Comparison of ENCODE assay signal across 9 cellular contexts in the genomic region with DNA sequence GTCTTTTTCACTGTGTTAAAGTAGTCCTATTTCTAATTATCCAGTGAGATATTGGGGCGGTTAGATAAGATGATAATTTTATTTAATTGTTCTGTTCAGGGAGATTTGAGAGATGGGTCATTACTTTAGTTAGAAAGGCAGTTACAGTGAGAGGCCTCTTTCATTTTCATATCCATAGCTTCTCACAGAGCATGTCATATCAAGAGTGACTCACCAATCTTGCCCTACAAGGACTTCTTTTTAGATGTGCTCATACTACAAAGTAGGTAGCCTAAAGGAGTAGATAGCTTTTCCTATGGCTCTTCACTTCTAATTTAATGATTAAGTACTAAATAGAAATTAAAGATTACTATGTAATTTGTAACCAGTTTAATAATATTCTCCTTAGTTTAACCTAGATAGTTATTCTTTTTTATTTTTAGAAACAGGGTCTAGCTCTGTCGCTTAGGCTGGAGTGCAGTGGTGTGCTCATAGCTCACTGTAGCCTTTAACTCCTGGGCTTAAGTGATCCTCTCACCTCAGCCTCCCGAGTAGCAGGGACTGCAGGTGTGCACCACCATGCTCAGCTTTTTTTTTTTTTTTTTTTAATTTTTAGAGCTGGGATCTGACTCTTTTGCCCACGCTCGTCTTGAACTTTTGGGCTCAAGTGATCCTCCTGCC.
A peak's percentile ranks its signal among the peaks of the same experiment; 100 is the strongest.
DNase-seq lines count a peak whose midpoint lies in the region; ATAC-seq and TF ChIP-seq lines count a peak whose summit lies in the region.
"Had no signal": no experiment of that assay in that cellular context is flagged by ENCODE, and none has a peak within 500 bp of the region (broad histone marks: within the 10 kb centered on the region; RNA-seq: fewer than 3 reads in every experiment).

No MANE protein-coding gene starts in this region.

- H3K4me3 Mint-ChIP-seq in activated T-cell treated with anti-CD3 and anti-CD28 coated beads, Interleukin-2, amount 50 U/mL, for 4 hours = no peak overlapping the region
- no peak overlapping the region for H3K4me3 Mint-ChIP-seq in activated T-cell treated with anti-CD3 and anti-CD28 coated beads, Interleukin-2, amount 50 U/mL, for 24 hours
- H3K4me3 Mint-ChIP-seq in stimulated activated naive CD8-positive, alpha-beta T cell treated with anti-CD3 and anti-CD28 coated beads, Interleukin-15, Interleukin-2, amounts not matched to agents 100 ng/mL and 50 ng/mL, for 24 hours = peak overlapping the region; percentile 25

- H3K9me2 ChIP-seq in SK-N-SH = no peaks in the 10 kb centered on the region

- H3K27me3 ChIP-seq in SK-N-SH (ENCODE audit: insufficient read depth) (no peaks in the 10 kb centered on the region), ovary (no peaks in the 10 kb centered on the region)

- TF ChIP-seq RAD21 in SK-N-SH (IDR thresholded peaks at IDR 0.05; ENCODE audit: low read length) = no peak

- H3K4me1 ChIP-seq in SK-N-SH (ENCODE audit: control insufficient read depth in 1 of 2, insufficient read depth in 2 of 2, low read depth in 1 of 2, low read length in 1 of 2) = no peaks in the 10 kb centered on the region; a peak in 1 of 4 replicates
- H3K4me1 ChIP-seq in ovary (ENCODE audit: insufficient read depth) = no peaks in the 10 kb centered on the region

- H3K27ac ChIP-seq in SK-N-SH (ENCODE audit: low read depth in 2 of 2, low read length in 1 of 2) (no peak overlapping the region; a peak in 1 of 4 replicates), ovary (no peak overlapping the region)
- H3K27ac ChIP-seq: C4-2B had no signal

- H3K9me3 Mint-ChIP-seq in activated T-cell treated with anti-CD3 and anti-CD28 coated beads, Interleukin-2, amount 50 U/mL, for 4 hours = peaks cover 8% of the 10 kb centered on the region
- H3K9me3 Mint-ChIP-seq in activated T-cell treated with anti-CD3 and anti-CD28 coated beads, Interleukin-2, amount 50 U/mL, for 24 hours = no peaks in the 10 kb centered on the region
- H3K9me3 Mint-ChIP-seq in stimulated activated naive CD8-positive, alpha-beta T cell treated with anti-CD3 and anti-CD28 coated beads, Interleukin-15, Interleukin-2, amounts not matched to agents 100 ng/mL and 50 ng/mL, for 24 hours = no peaks in the 10 kb centered on the region

- TF ChIP-seq POLR2A in ovary (IDR thresholded peaks at IDR 0.05) = no peak

- H3K9ac ChIP-seq in SK-N-SH = no peak overlapping the region

- DNase-seq in activated T-cell treated with anti-CD3 and anti-CD28 coated beads, Interleukin-2, amount 50 U/mL, for 4 hours = no peak
- no peak for DNase-seq in activated T-cell treated with anti-CD3 and anti-CD28 coated beads, Interleukin-2, amount 50 U/mL, for 24 hours
- no peak for DNase-seq in SK-N-SH
- no peak for DNase-seq in ovary
- DNase-seq in activated T-cell treated with anti-CD3 and anti-CD28 coated beads, Interleukin-2, amount 50 U/mL, for 48 hours = no peak

- 82% methylated on average over 5 of the region's 5 CpGs for WGBS in SK-N-SH (ENCODE audit: low lambda C conversion rate)
- WGBS in ovary, 3 donors = 96 to 98% (median 97%) methylated on average over 5 of the region's 5 CpGs

- H3K36me3 Mint-ChIP-seq in activated T-cell treated with anti-CD3 and anti-CD28 coated beads, Interleukin-2, amount 50 U/mL, for 4 hours (ENCODE audit: insufficient read depth) = peaks cover 1% of the 10 kb centered on the region
- H3K36me3 Mint-ChIP-seq in activated T-cell treated with anti-CD3 and anti-CD28 coated beads, Interleukin-2, amount 50 U/mL, for 24 hours (ENCODE audit: low read depth) = peaks cover 2% of the 10 kb centered on the region
- peaks cover 11% of the 10 kb centered on the region for H3K36me3 Mint-ChIP-seq in stimulated activated naive CD8-positive, alpha-beta T cell treated with anti-CD3 and anti-CD28 coated beads, Interleukin-15, Interleukin-2, amounts not matched to agents 100 ng/mL and 50 ng/mL, for 24 hours (ENCODE audit: low read depth)

- H3K4me2 ChIP-seq in SK-N-SH = no peak overlapping the region

- no peaks in the 10 kb centered on the region for H3F3A ChIP-seq in SK-N-SH (replicated peaks; ENCODE audit: insufficient read depth)

- peaks cover 2% of the 10 kb centered on the region for H3K4me1 Mint-ChIP-seq in activated T-cell treated with anti-CD3 and anti-CD28 coated beads, Interleukin-2, amount 50 U/mL, for 4 hours (ENCODE audit: low read depth)
- peaks cover 6% of the 10 kb centered on the region for H3K4me1 Mint-ChIP-seq in activated T-cell treated with anti-CD3 and anti-CD28 coated beads, Interleukin-2, amount 50 U/mL, for 24 hours (ENCODE audit: low read depth)
- H3K4me1 Mint-ChIP-seq in stimulated activated naive CD8-positive, alpha-beta T cell treated with anti-CD3 and anti-CD28 coated beads, Interleukin-15, Interleukin-2, amounts not matched to agents 100 ng/mL and 50 ng/mL, for 24 hours (ENCODE audit: low read depth) = peaks cover 4% of the 10 kb centered on the region

- POLR2A ChIA-PET in SK-N-SH (lab: Yijun Ruan, JAX) = no interaction called here

- CTCF ChIA-PET in SK-N-SH (lab: Yijun Ruan, JAX) = interaction anchor here (0.6 to 1.9 kb wide), 2 partner anchors 12 to 81 kb away, joined by 3 to 4 read pairs; no protein-coding TSS in a partner anchor

- TF ChIP-seq CTCF in SK-N-SH (IDR thresholded peaks at IDR 0.05) (no peak), ovary (IDR thresholded peaks at IDR 0.05) (no peak)

- 0 out of 2 replicates have a peak overlapping the region, but pooled peaks have one; percentile 43 for H2AFZ ChIP-seq in SK-N-SH (ENCODE audit: low read depth)

- no peak overlapping the region for H3K4me3 ChIP-seq in SK-N-SH (ENCODE audit: low read depth in 2 of 2, low read length in 1 of 2)
- no peak overlapping the region for H3K4me3 ChIP-seq in ovary

- H3K27ac Mint-ChIP-seq in activated T-cell treated with anti-CD3 and anti-CD28 coated beads, Interleukin-2, amount 50 U/mL, for 24 hours = no peak overlapping the region
- no peak overlapping the region for H3K27ac Mint-ChIP-seq in stimulated activated naive CD8-positive, alpha-beta T cell treated with anti-CD3 and anti-CD28 coated beads, Interleukin-15, Interleukin-2, amounts not matched to agents 100 ng/mL and 50 ng/mL, for 24 hours

- ATAC-seq in activated T-cell treated with anti-CD3 and anti-CD28 coated beads, Interleukin-2, amount 50 U/mL, for 4 hours = peak; percentile 90 to 96
- ATAC-seq in HG02938 (IDR thresholded peaks at IDR 0.05; ENCODE audit: unreplicated experiment) (peak; percentile 99), HG03025 (IDR thresholded peaks at IDR 0.05; ENCODE audit: low FRiP score, unreplicated experiment) (no peak)

- intact Hi-C loops in ovary (cut with DNase I) = no loop called here

- no peaks in the 10 kb centered on the region for H3K27me3 Mint-ChIP-seq in activated T-cell treated with anti-CD3 and anti-CD28 coated beads, Interleukin-2, amount 50 U/mL, for 4 hours (ENCODE audit: low read depth)
- H3K27me3 Mint-ChIP-seq in activated T-cell treated with anti-CD3 and anti-CD28 coated beads, Interleukin-2, amount 50 U/mL, for 24 hours = no peaks in the 10 kb centered on the region
- no peaks in the 10 kb centered on the region for H3K27me3 Mint-ChIP-seq in stimulated activated naive CD8-positive, alpha-beta T cell treated with anti-CD3 and anti-CD28 coated beads, Interleukin-15, Interleukin-2, amounts not matched to agents 100 ng/mL and 50 ng/mL, for 24 hours

- TF ChIP-seq EP300 in SK-N-SH (IDR thresholded peaks at IDR 0.05; ENCODE audit: borderline replicate concordance in 1 of 2, low read depth in 1 of 2, low read length in 1 of 2) = no peak
- TF ChIP-seq EP300 in ovary (IDR thresholded peaks at IDR 0.05) = no peak

- H3K9me3 ChIP-seq in SK-N-SH (0 out of 2 replicates have a peak, but pooled peaks cover 4% of the 10 kb centered on the region), ovary (no peaks in the 10 kb centered on the region)

- no peaks in the 10 kb centered on the region for H4K20me1 ChIP-seq in SK-N-SH (ENCODE audit: insufficient read depth)

- H3K36me3 ChIP-seq in SK-N-SH (replicated peaks in 1 of 2; ENCODE audit: control insufficient read depth in 1 of 2, insufficient read depth in 2 of 2, low read length in 1 of 2) (no peaks in the 10 kb centered on the region), ovary (no peaks in the 10 kb centered on the region)

- H3K79me2 ChIP-seq in SK-N-SH (ENCODE audit: insufficient read depth) = peaks cover 20% of the 10 kb centered on the region

TF ChIP-seq in SK-N-SH, 30 proteins besides CTCF, POLR2A, EP300 and RAD21:
- TF ChIP-seq FOXJ3 (CRISPR knock-in tag; IDR thresholded peaks at IDR 0.05) (no peak), FOSL2 (IDR thresholded peaks at IDR 0.05; ENCODE audit: borderline replicate concordance, low read depth) (peak; percentile 57; the same call in 1 of the 2 replicates), TEAD4 (IDR thresholded peaks at IDR 0.05; ENCODE audit: borderline replicate concordance, insufficient read depth) (no peak), GATA2 (CRISPR knock-in tag; IDR thresholded peaks at IDR 0.05) (no peak), SIN3A (IDR thresholded peaks at IDR 0.05; ENCODE audit: borderline replicate concordance, low read depth, low read length) (no peak)
- TF ChIP-seq, protein P1, sequence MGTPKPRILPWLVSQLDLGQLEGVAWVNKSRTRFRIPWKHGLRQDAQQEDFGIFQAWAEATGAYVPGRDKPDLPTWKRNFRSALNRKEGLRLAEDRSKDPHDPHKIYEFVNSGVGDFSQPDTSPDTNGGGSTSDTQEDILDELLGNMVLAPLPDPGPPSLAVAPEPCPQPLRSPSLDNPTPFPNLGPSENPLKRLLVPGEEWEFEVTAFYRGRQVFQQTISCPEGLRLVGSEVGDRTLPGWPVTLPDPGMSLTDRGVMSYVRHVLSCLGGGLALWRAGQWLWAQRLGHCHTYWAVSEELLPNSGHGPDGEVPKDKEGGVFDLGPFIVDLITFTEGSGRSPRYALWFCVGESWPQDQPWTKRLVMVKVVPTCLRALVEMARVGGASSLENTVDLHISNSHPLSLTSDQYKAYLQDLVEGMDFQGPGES (IDR thresholded peaks at IDR 0.05; ENCODE audit: low read depth, low read length) = no peak
